8 cellular contexts compared by ENCODE assay signal in the genomic region with DNA sequence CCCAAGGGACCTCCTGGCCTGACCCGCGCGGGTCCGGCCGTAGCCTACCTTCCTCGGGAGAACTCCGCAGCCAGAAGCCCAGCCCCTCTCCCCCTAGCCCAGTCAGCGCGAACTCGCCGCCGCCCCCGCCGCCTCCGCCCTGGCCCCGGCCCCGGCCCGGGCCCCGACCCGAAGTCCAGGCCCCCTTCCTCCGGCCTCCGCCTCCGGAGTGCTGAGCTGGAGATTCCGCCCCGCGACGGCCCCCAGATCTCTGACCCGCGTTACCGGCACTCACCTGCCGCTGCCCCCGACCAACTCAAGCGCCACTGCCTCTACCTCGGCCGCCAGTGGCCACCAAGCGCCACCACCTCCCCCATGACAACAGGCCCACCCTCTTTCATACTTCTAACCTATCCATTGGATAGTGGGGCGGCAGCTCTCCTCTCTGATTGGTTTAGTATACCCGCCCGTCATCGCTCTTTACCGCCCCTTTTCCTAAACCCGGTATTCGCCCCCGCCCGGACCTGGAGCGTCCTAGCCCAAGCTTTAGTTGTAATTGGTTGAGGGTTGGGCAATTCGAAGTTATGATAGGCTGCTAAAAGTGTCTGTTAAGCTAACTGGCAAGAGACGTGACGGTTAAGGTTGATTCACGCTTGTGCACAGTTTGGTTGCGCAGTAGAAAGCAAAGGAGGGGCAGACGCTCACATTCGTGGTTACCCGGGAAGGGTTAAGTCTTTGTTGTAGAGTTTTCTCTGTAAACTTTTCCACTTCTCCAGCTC. TPM values are rescaled to one million over a fixed set of nuclear protein-coding genes. Genes with fewer than 3 reads are reported as not detected.
DNase-seq lines count a peak whose midpoint lies in the region; ATAC-seq lines count a peak whose summit lies in the region.

NUMB (minus strand) TSS at position 328 of the 758 bp plus-strand sequence. CDS start 102,795 bp downstream, outside the sequence.

- H3K27ac Mint-ChIP-seq in effector memory CD8-positive, alpha-beta T cell, result peak within 1 kb of the TSS; percentile 94 to 95

- peaks cover 24 to 30% of the 10 kb centered on the region in 2 donors for H3K4me1 Mint-ChIP-seq in effector memory CD8-positive, alpha-beta T cell (ENCODE audit: low read depth in 2 of 2)

- H3K4me3 Mint-ChIP-seq in effector memory CD8-positive, alpha-beta T cell, result peak within 1 kb of the TSS; percentile 93 to 98

- no peaks in the 10 kb centered on the region for H3K9me3 Mint-ChIP-seq in effector memory CD8-positive, alpha-beta T cell

- peak; percentile 90 for ATAC-seq in GM21360 (IDR thresholded peaks at IDR 0.05; ENCODE audit: unreplicated experiment)
- peak; percentile 97 for ATAC-seq in effector memory CD8-positive, alpha-beta T cell (replicated peaks)

- peak; percentile 97 for DNase-seq in COLO829 (ENCODE audit: low spot score)
- DNase-seq in HT1080 (ENCODE audit: low read depth), result peak; percentile 100
- DNase-seq in NOMO-1 treated with DMSO at 0.1 percent for 48 hours (lab: John Stamatoyannopoulos, UW; ENCODE audit: unreplicated experiment), result peak; percentile 99
- DNase-seq in activated CD8-positive, alpha-beta memory T cell treated with anti-CD3 and anti-CD28 coated beads for 4 hours (ENCODE audit: low read depth in 2 of 2), result peak; percentile 94 to 95
- DNase-seq in effector memory CD8-positive, alpha-beta T cell, result peak; percentile 92 to 96 (median 95)
- DNase-seq in medulla oblongata (ENCODE audit: extremely low spot score), result peak; percentile 100
- DNase-seq in stimulated activated CD8-positive, alpha-beta memory T cell treated with anti-CD3 and anti-CD28 coated beads, Interleukin-12 subunit alpha, Interleukin-12 subunit beta, amount 100 ng/mL, for 1 hour (ENCODE audit: low read depth), result peak; percentile 93

- H3K36me3 Mint-ChIP-seq in effector memory CD8-positive, alpha-beta T cell (ENCODE audit: insufficient read depth), result peaks cover 9% of the 10 kb centered on the region

- H3K27me3 Mint-ChIP-seq in effector memory CD8-positive, alpha-beta T cell, result no peaks in the 10 kb centered on the region

RNA-seq across cellular contexts. Expression of gene NUMB, which starts in this region (rescaled TPM):
- 16.7 and 21.8 TPM in 2 replicates for total RNA-seq in HT1080 (2014; rRNA removed; shearing (Covaris generic))
- polyA plus RNA-seq in HT1080 (2015; cell fraction: cytosol; rRNA removed), result 51.4 and 62.6 TPM in 2 replicates
- 99.3 and 108 TPM in 2 replicates for polyA plus RNA-seq in HT1080 (2015; cell fraction: nucleus; rRNA removed)

Comparison
In these comparisons a context has a peak if more than half of its experiments do, and no peak if none do; other contexts are left out.
1. Peak in every context shown above with its lines: DNase-seq and ATAC-seq.